In genomic region chr16:81938331-81939163, GRCh38 we compare ENCODE assay signal across 10 cellular contexts.
"Had no signal": no experiment of that assay in that cellular context is flagged by ENCODE, and none has a peak within 500 bp of the region (broad histone marks: within the 10 kb centered on the region; RNA-seq: fewer than 3 reads in every experiment).

No MANE protein-coding gene starts in this region.

- H3K27me3 Mint-ChIP-seq: activated CD4-positive, alpha-beta memory T cell treated with anti-CD3 and anti-CD28 coated beads for 36 hours had no signal

- DNase-seq: activated CD4-positive, alpha-beta memory T cell treated with anti-CD3 and anti-CD28 coated beads for 36 hours; activated naive CD4-positive, alpha-beta T cell treated with anti-CD3 and anti-CD28 coated beads for 36 hours; effector CD8-positive, alpha-beta T cell; glutamatergic neuron; thyroid gland; uterus had no signal

- H3K9me3 Mint-ChIP-seq: activated CD4-positive, alpha-beta memory T cell treated with anti-CD3 and anti-CD28 coated beads for 36 hours; activated naive CD4-positive, alpha-beta T cell treated with anti-CD3 and anti-CD28 coated beads for 36 hours; activated T-helper 1 cell treated with anti-CD3 and anti-CD28 coated beads, Interleukin-12 subunit alpha, Interleukin-12 subunit beta, Interleukin-2, Interleukin-4 antibody, amounts not matched to agents 30 ng/mL and 10 ng/mL and 1 ng/mL, durations not matched to agents 14 hours and 24 hours and 36 hours had no signal

- H3K36me3 ChIP-seq: cardiac muscle cell, thyroid gland, uterus had no signal

- H3K27ac ChIP-seq: cardiac muscle cell, neutrophil, thyroid gland, uterus had no signal

- H3K4me3 ChIP-seq: cardiac muscle cell, skin epidermis, thyroid gland, uterus had no signal

- H3K4me1 ChIP-seq: thyroid gland, uterus had no signal

- H3K27ac Mint-ChIP-seq: activated CD4-positive, alpha-beta memory T cell treated with anti-CD3 and anti-CD28 coated beads for 36 hours; activated naive CD4-positive, alpha-beta T cell treated with anti-CD3 and anti-CD28 coated beads for 36 hours; activated T-helper 1 cell treated with anti-CD3 and anti-CD28 coated beads, Interleukin-12 subunit alpha, Interleukin-12 subunit beta, Interleukin-2, Interleukin-4 antibody, amounts not matched to agents 30 ng/mL and 10 ng/mL and 1 ng/mL, durations not matched to agents 14 hours and 24 hours and 36 hours had no signal

- H3K4me3 Mint-ChIP-seq: activated CD4-positive, alpha-beta memory T cell treated with anti-CD3 and anti-CD28 coated beads for 36 hours; activated naive CD4-positive, alpha-beta T cell treated with anti-CD3 and anti-CD28 coated beads for 36 hours; activated T-helper 1 cell treated with anti-CD3 and anti-CD28 coated beads, Interleukin-12 subunit alpha, Interleukin-12 subunit beta, Interleukin-2, Interleukin-4 antibody, amounts not matched to agents 30 ng/mL and 10 ng/mL and 1 ng/mL, durations not matched to agents 14 hours and 24 hours and 36 hours had no signal

- H3K27me3 ChIP-seq: cardiac muscle cell, neutrophil, thyroid gland, uterus had no signal

- H3K36me3 Mint-ChIP-seq: activated CD4-positive, alpha-beta memory T cell treated with anti-CD3 and anti-CD28 coated beads for 36 hours had no signal
